18 cellular contexts compared by ENCODE assay signal in genomic region chr16:84834403-84834772, GRCh38. TPM values are rescaled to one million over a fixed set of nuclear protein-coding genes. Genes with fewer than 3 reads are reported as not detected.
DNase-seq lines count a peak whose midpoint lies in the region; ATAC-seq and FAIRE-seq lines count a peak whose summit lies in the region.
"Had no signal": no experiment of that assay in that cellular context is flagged by ENCODE, and none has a peak within 500 bp of the region (broad histone marks: within the 10 kb centered on the region; RNA-seq: fewer than 3 reads in every experiment).

No MANE protein-coding gene starts in this region.

- no peak overlapping the region for H3K27ac Mint-ChIP-seq in activated CD4-positive, alpha-beta memory T cell treated with anti-CD3 and anti-CD28 coated beads for 36 hours
- no peak overlapping the region for H3K27ac Mint-ChIP-seq in activated naive CD8-positive, alpha-beta T cell treated with anti-CD3 and anti-CD28 coated beads, Interleukin-2, amount 50 U/mL, for 24 hours
- H3K27ac Mint-ChIP-seq: activated B cell treated with CpG ODN at 0.5 μM for 24 hours; activated naive CD8-positive, alpha-beta T cell had no signal

- H3K4me1 Mint-ChIP-seq in activated CD4-positive, alpha-beta memory T cell treated with anti-CD3 and anti-CD28 coated beads for 36 hours (ENCODE audit: low read depth) = no peaks in the 10 kb centered on the region
- no peaks in the 10 kb centered on the region for H3K4me1 Mint-ChIP-seq in activated naive CD8-positive, alpha-beta T cell treated with anti-CD3 and anti-CD28 coated beads, Interleukin-2, amount 50 U/mL, for 24 hours
- H3K4me1 Mint-ChIP-seq: activated B cell treated with CpG ODN at 0.5 μM for 24 hours had no signal

- H3K4me3 Mint-ChIP-seq in activated CD4-positive, alpha-beta memory T cell treated with anti-CD3 and anti-CD28 coated beads for 36 hours = no peak overlapping the region
- no peak overlapping the region for H3K4me3 Mint-ChIP-seq in activated naive CD8-positive, alpha-beta T cell treated with anti-CD3 and anti-CD28 coated beads, Interleukin-2, amount 50 U/mL, for 24 hours
- H3K4me3 Mint-ChIP-seq: activated B cell treated with CpG ODN at 0.5 μM for 24 hours; activated naive CD8-positive, alpha-beta T cell had no signal

- no peaks in the 10 kb centered on the region for H3K27me3 Mint-ChIP-seq in activated CD4-positive, alpha-beta memory T cell treated with anti-CD3 and anti-CD28 coated beads for 36 hours
- H3K27me3 Mint-ChIP-seq in activated naive CD8-positive, alpha-beta T cell treated with anti-CD3 and anti-CD28 coated beads, Interleukin-2, amount 50 U/mL, for 24 hours = peaks cover 3% of the 10 kb centered on the region
- H3K27me3 Mint-ChIP-seq: activated naive CD8-positive, alpha-beta T cell had no signal

- no peaks in the 10 kb centered on the region for H3K9me3 Mint-ChIP-seq in activated CD4-positive, alpha-beta memory T cell treated with anti-CD3 and anti-CD28 coated beads for 36 hours
- no peaks in the 10 kb centered on the region for H3K9me3 Mint-ChIP-seq in activated naive CD8-positive, alpha-beta T cell treated with anti-CD3 and anti-CD28 coated beads, Interleukin-2, amount 50 U/mL, for 24 hours
- H3K9me3 Mint-ChIP-seq: activated B cell treated with CpG ODN at 0.5 μM for 24 hours had no signal

- DNase-seq in ELR (ENCODE audit: low read depth) (peak; percentile 30), T47D (ENCODE audit: low read depth in 1 of 2, low spot score in 1 of 2) (peak; percentile 80 to 89), small intestine (no peak), cortex of kidney (lab: John Stamatoyannopoulos, UW) (no peak)
- no peak for DNase-seq in activated CD4-positive, alpha-beta memory T cell treated with anti-CD3 and anti-CD28 coated beads for 36 hours
- DNase-seq in activated naive CD8-positive, alpha-beta T cell treated with anti-CD3 and anti-CD28 coated beads, Interleukin-2, amount 50 U/mL, for 24 hours = no peak
- DNase-seq: activated B cell treated with CpG ODN at 0.5 μM for 24 hours, glutamatergic neuron, left colon, MM.1S, NCI-H2171 treated with DMSO at 0.1 percent for 48 hours, nucleus accumbens had no signal

- no peaks in the 10 kb centered on the region for H3K36me3 ChIP-seq in small intestine (ENCODE audit: control insufficient read depth in 2 of 2, insufficient read depth in 2 of 2, low read length in 2 of 2)

- no peak for ATAC-seq in activated naive CD8-positive, alpha-beta T cell treated with anti-CD3 and anti-CD28 coated beads, Interleukin-2, amount 50 U/mL, for 24 hours
- ATAC-seq in HG02938 (IDR thresholded peaks at IDR 0.05; ENCODE audit: unreplicated experiment) = no peak
- ATAC-seq: left colon had no signal

- H3K4me1 ChIP-seq in small intestine (ENCODE audit: control insufficient read depth in 2 of 2, insufficient read depth in 1 of 2, low read depth in 1 of 2, low read length in 1 of 2) = no peaks in the 10 kb centered on the region

- intact Hi-C loops in activated CD4-positive, alpha-beta memory T cell treated with anti-CD3 and anti-CD28 coated beads for 36 hours (cut with micrococcal nuclease) = no loop called here

- peaks cover 1% of the 10 kb centered on the region for H3K27me3 ChIP-seq in layer of hippocampus (ENCODE audit: control insufficient read depth, insufficient read depth, low read length)
- H3K27me3 ChIP-seq in small intestine (ENCODE audit: control insufficient read depth in 2 of 2, insufficient read depth in 2 of 2, low read length in 2 of 2) = no peaks in the 10 kb centered on the region
- H3K27me3 ChIP-seq: BLaER1 treated with 17β-estradiol and CSF1 and Interleukin-3, amounts not matched to agents 10 nM and 100 nM; dorsolateral prefrontal cortex had no signal

- no peaks in the 10 kb centered on the region for H3K36me3 Mint-ChIP-seq in activated CD4-positive, alpha-beta memory T cell treated with anti-CD3 and anti-CD28 coated beads for 36 hours
- no peaks in the 10 kb centered on the region for H3K36me3 Mint-ChIP-seq in activated naive CD8-positive, alpha-beta T cell treated with anti-CD3 and anti-CD28 coated beads, Interleukin-2, amount 50 U/mL, for 24 hours (ENCODE audit: low read depth)
- H3K36me3 Mint-ChIP-seq: activated naive CD8-positive, alpha-beta T cell had no signal

- FAIRE-seq in small intestine (lab: Jason Lieb, UNC) = no peak
- FAIRE-seq: H54 had no signal

- H3K27ac ChIP-seq in layer of hippocampus (ENCODE audit: low read depth, low read length) (peak overlapping the region; percentile 1), small intestine (ENCODE audit: low read depth in 1 of 2, low read length in 1 of 2) (peak overlapping the region; percentile 1 to 92)
- H3K27ac ChIP-seq: BLaER1 treated with 17β-estradiol and CSF1 and Interleukin-3, amounts not matched to agents 10 nM and 100 nM had no signal

- CTCF ChIA-PET in activated CD4-positive, alpha-beta memory T cell treated with anti-CD3 and anti-CD28 coated beads for 36 hours (lab: Charles Lee) = interaction anchor here (1.3 kb wide), 1 partner anchor 15 kb away, joined by 3 read pairs; the partner anchor contains the start of gene CRISPLD2

- H3K4me3 ChIP-seq in small intestine (ENCODE audit: low read depth in 1 of 2, low read length in 2 of 2) = no peak overlapping the region
- H3K4me3 ChIP-seq: BLaER1 treated with 17β-estradiol and CSF1 and Interleukin-3, amounts not matched to agents 10 nM and 100 nM; dorsolateral prefrontal cortex had no signal

- in situ Hi-C loops in T47D (cut with HindIII; ENCODE audit: low pct_unique_long_range_greater_than_20kb, low sequenced_read_pairs) = no loop called here

- no peaks in the 10 kb centered on the region for H3K9me3 ChIP-seq in small intestine (ENCODE audit: control insufficient read depth, low read depth)
- H3K9me3 ChIP-seq: BLaER1 treated with 17β-estradiol and CSF1 and Interleukin-3, amounts not matched to agents 10 nM and 100 nM had no signal

- WGBS in small intestine, 3 donors = 78 to 87% (median 85%) methylated on average over 6 of the region's 6 CpGs

- POLR2A ChIA-PET in activated CD4-positive, alpha-beta memory T cell treated with anti-CD3 and anti-CD28 coated beads for 36 hours (lab: Charles Lee) = no interaction called here

RNA-seq across cellular contexts. Expression of gene CRISPLD2, which starts 14.6 kb away (rescaled TPM):
- 10 to 100 TPM in 1 of 3 donors, 1 to 10 TPM in 1, under 1 TPM in 1; 0.89 to 31.4 (median 4.6) TPM for polyA plus RNA-seq in small intestine
- under 1 TPM; 0.19 to 0.41 TPM for total RNA-seq in activated CD4-positive, alpha-beta memory T cell treated with anti-CD3 and anti-CD28 coated beads for 36 hours
- total RNA-seq: activated B cell treated with CpG ODN at 0.5 μM for 24 hours had no signal

Comparison
In these comparisons a context has a peak if more than half of its experiments do, and no peak if none do; other contexts are left out.
1. DNase-seq: peak in ELR (single experiment) and T47D (2 of 2); none in small intestine (single experiment), activated CD4-positive, alpha-beta memory T cell treated with anti-CD3 and anti-CD28 coated beads for 36 hours (single experiment), activated naive CD8-positive, alpha-beta T cell treated with anti-CD3 and anti-CD28 coated beads, Interleukin-2, amount 50 U/mL, for 24 hours (single experiment) and cortex of kidney (single experiment).